In the genomic region with DNA sequence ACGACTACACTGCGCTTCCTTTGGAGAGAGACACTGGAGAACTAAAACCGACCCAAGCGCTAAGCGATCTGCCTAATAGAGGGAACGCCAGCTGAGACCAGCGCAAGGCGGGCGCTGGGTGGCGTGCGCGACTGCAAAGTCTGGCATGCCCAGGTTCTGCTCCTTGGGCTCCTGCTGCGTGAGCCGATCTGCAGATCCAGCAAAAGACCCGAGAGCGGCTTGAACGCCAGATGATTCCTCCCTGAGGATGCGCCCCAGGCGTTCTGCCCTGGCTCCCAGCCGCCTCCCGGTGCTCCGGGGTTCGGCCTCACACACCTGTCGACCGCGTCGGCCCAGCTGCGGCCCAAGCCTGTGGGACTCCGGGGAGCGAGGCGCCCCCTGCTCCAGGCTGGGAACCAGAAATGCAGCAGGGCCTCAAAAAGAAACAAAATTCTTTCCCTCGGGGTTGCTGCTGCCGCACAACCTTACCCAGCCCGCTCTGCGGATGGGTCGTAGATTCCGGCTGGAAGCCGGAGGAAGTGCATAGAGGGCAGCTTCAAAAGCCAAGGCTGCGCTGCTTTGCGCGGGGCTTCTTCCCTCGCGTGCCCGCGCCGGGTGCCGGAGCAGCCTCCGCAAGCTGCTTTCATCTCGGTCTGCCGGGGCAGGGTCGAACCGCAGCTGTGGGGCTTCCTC, we compare ENCODE assay signal across 9 cellular contexts. TPM values are rescaled to one million over a fixed set of nuclear protein-coding genes. Genes with fewer than 3 reads are reported as not detected.
DNase-seq lines count a peak whose midpoint lies in the region; ATAC-seq, FAIRE-seq and TF ChIP-seq lines count a peak whose summit lies in the region.
"Had no signal": no experiment of that assay in that cellular context is flagged by ENCODE, and none has a peak within 500 bp of the region (broad histone marks: within the 10 kb centered on the region; RNA-seq: fewer than 3 reads in every experiment).

No MANE protein-coding gene starts in this region.

- ATAC-seq in HG02840 (IDR thresholded peaks at IDR 0.05; ENCODE audit: low FRiP score, unreplicated experiment), result peak; percentile 82

- no peaks in the 10 kb centered on the region for H3K36me3 ChIP-seq in breast epithelium
- H3K36me3 ChIP-seq in keratinocyte (ENCODE audit: control insufficient read depth in 2 of 2, extremely low read depth in 1 of 2, insufficient read depth in 2 of 2, low read length in 2 of 2), result no peaks in the 10 kb centered on the region

- TF ChIP-seq POLR2A in breast epithelium (IDR thresholded peaks at IDR 0.05), result no peak

- H3K4me1 ChIP-seq in breast epithelium, result peaks cover 0 to 8% of the 10 kb centered on the region in 2 donors
- H3K4me1 ChIP-seq in keratinocyte (ENCODE audit: control insufficient read depth, extremely low read depth, insufficient read depth, low read length), result no peaks in the 10 kb centered on the region

- H3K4me3 ChIP-seq in breast epithelium (peak overlapping the region; percentile 36 to 73 (median 52)), keratinocyte (ENCODE audit: control insufficient read depth in 2 of 3, extremely low read depth in 1 of 3, insufficient read depth in 2 of 3, low read depth in 1 of 3, low read length in 3 of 3) (peak overlapping the region; percentile 35 to 66 (median 62))

- dilution Hi-C loops in keratinocyte (cut with MboI; ENCODE audit: extremely low pct_ligation_motif_present, low sequenced_read_pairs), result no loop called here

- no peak overlapping the region for H3K27ac ChIP-seq in breast epithelium
- no peak overlapping the region for H3K27ac ChIP-seq in keratinocyte (ENCODE audit: control insufficient read depth, insufficient read depth, low read length)

- no peaks in the 10 kb centered on the region for H3K9me3 ChIP-seq in breast epithelium
- no peaks in the 10 kb centered on the region for H3K9me3 ChIP-seq in keratinocyte (ENCODE audit: control insufficient read depth, low read depth, low read length)

- H3K27me3 ChIP-seq in breast epithelium (peaks cover 3 to 53% of the 10 kb centered on the region in 2 donors), keratinocyte (ENCODE audit: control insufficient read depth, extremely low read depth, insufficient read depth, low read length) (peaks cover 60% of the 10 kb centered on the region)

- FAIRE-seq in keratinocyte (lab: Jason Lieb, UNC), result peak; percentile 57
- FAIRE-seq: A204.1 had no signal

- H3K4me2 ChIP-seq in keratinocyte (ENCODE audit: control insufficient read depth, extremely low read depth, insufficient read depth, low read depth, low read length), result peak overlapping the region; percentile 61

- no peaks in the 10 kb centered on the region for H4K20me1 ChIP-seq in keratinocyte (ENCODE audit: control insufficient read depth, extremely low read depth, insufficient read depth, low read length)

- intact Hi-C loops in breast epithelium (cut with DNase I; ENCODE audit: low total_unique reads), result no loop called here

- TF ChIP-seq CTCF in breast epithelium (IDR thresholded peaks at IDR 0.05) (no peak), keratinocyte (optimal IDR thresholded peaks at IDR 0.05 in 1 of 3, IDR thresholded peaks at IDR 0.05 in 1 of 3, conservative IDR thresholded peaks at IDR 0.05 in 1 of 3; ENCODE audit: extremely low read depth in 1 of 3, insufficient read depth in 2 of 3, low read length in 3 of 3) (peak; percentile 48 to 83 (median 78))

- H2AFZ ChIP-seq in keratinocyte (ENCODE audit: control insufficient read depth, low read length), result peak overlapping the region; percentile 20

- no peaks in the 10 kb centered on the region for H3K79me2 ChIP-seq in keratinocyte (ENCODE audit: control insufficient read depth, insufficient read depth, low read length)

- H3K9ac ChIP-seq in keratinocyte (ENCODE audit: control insufficient read depth, extremely low read depth, insufficient read depth, low read length), result no peak overlapping the region

- no peaks in the 10 kb centered on the region for H3K9me1 ChIP-seq in keratinocyte (ENCODE audit: control insufficient read depth, extremely low read depth, insufficient read depth, low read length)

- peak; percentile 81 to 93 (median 92) for DNase-seq in NCI-H1417 (lab: John Stamatoyannopoulos, UW)
- DNase-seq in NCI-H1417 treated with DMSO at 0.1 percent for 48 hours (lab: John Stamatoyannopoulos, UW), result no peak
- peak; percentile 90 for DNase-seq in NCI-H146 (lab: John Stamatoyannopoulos, UW)
- DNase-seq in T-helper 9 cell, result peak; percentile 46
- peak; percentile 47 to 75 for DNase-seq in breast epithelium (ENCODE audit: low spot score in 2 of 2)
- DNase-seq in keratinocyte (ENCODE audit: low read depth, low spot score), result no peak
- peak; percentile 44 to 56 (median 51) for DNase-seq in stimulated activated CD4-positive, alpha-beta T cell treated with anti-CD3 and anti-CD28 coated beads, Interleukin-12 subunit alpha, Interleukin-12 subunit beta, amount 100 ng/mL, for 48 hours (ENCODE audit: low read depth in 2 of 3, low spot score in 1 of 3)

RNA-seq across cellular contexts. Expression of a gene that starts 17.9 kb away (rescaled TPM):
- not detected for total RNA-seq in breast epithelium
- not detected in 3 replicates for polyA plus RNA-seq in keratinocyte
- not detected for polyA plus RNA-seq in keratinocyte (2011; ENCODE audit: low read depth)
- polyA plus RNA-seq in keratinocyte (2011; cell fraction: cytosol; rRNA removed), result not detected in 2 replicates
- not detected in 2 replicates for polyA plus RNA-seq in keratinocyte (2011; cell fraction: nucleus; rRNA removed)
- polyA plus RNA-seq in keratinocyte (2012; ENCODE audit: low replicate concordance), result not detected in 2 replicates
- polyA minus RNA-seq in keratinocyte, result not detected in 3 replicates
- polyA minus RNA-seq in keratinocyte (2011; cell fraction: cytosol; rRNA and poly(A)+ RNA removed), result not detected
- not detected in 2 replicates for polyA minus RNA-seq in keratinocyte (2011; cell fraction: nucleus; rRNA and poly(A)+ RNA removed)

RNA-seq across cellular contexts. Expression of a gene that starts 20.3 kb away (rescaled TPM):
- total RNA-seq in breast epithelium, result 10 to 100 TPM; 59.3 to 79.8 (median 63.0) TPM
- polyA plus RNA-seq in keratinocyte, result 52.8 to 103 TPM (median 61.7 TPM) in 3 replicates
- 41.2 TPM for polyA plus RNA-seq in keratinocyte (2011; ENCODE audit: low read depth)
- polyA plus RNA-seq in keratinocyte (2011; cell fraction: cytosol; rRNA removed), result 46.0 and 90.5 TPM in 2 replicates
- 37.3 and 45.0 TPM in 2 replicates for polyA plus RNA-seq in keratinocyte (2011; cell fraction: nucleus; rRNA removed)
- polyA plus RNA-seq in keratinocyte (2012; ENCODE audit: low replicate concordance), result 35.7 and 57.6 TPM in 2 replicates
- 20.1 to 92.6 TPM (median 48.8 TPM) in 3 replicates for polyA minus RNA-seq in keratinocyte
- 48.5 TPM for polyA minus RNA-seq in keratinocyte (2011; cell fraction: cytosol; rRNA and poly(A)+ RNA removed)
- polyA minus RNA-seq in keratinocyte (2011; cell fraction: nucleus; rRNA and poly(A)+ RNA removed), result 17.1 and 29.6 TPM in 2 replicates

Comparison
In these comparisons a context has a peak if more than half of its experiments do, and no peak if none do; other contexts are left out.
1. DNase-seq: peak in NCI-H1417 (3 of 3), NCI-H146 (single experiment), T-helper 9 cell (single experiment), breast epithelium (2 of 2) and stimulated activated CD4-positive, alpha-beta T cell treated with anti-CD3 and anti-CD28 coated beads, Interleukin-12 subunit alpha, Interleukin-12 subunit beta, amount 100 ng/mL, for 48 hours (3 of 3); none in NCI-H1417 treated with DMSO at 0.1 percent for 48 hours (single experiment) and keratinocyte (single experiment).
2. CTCF ChIP-seq: peak in keratinocyte (3 of 3); none in breast epithelium (0 of 3).